20 cellular contexts compared by ENCODE assay signal in the genomic region with DNA sequence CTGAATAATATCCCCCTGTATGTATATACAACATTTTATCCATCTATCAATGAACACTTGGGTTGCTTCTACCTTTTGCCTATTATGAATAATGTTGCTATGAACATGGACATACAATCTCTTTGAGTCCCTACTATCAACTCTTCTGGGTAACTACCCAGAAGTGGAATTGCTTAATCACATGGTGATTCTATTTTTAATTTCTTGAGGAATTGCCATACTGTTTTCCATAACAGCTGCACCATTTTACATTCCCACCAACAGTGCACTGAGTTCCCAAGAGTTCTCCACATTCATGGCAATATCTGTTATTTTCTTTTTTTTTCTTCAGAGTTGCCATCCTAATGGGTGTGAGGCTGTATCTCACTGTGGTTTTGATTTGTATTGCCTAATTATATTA.
"Had no signal": no experiment of that assay in that cellular context is flagged by ENCODE, and none has a peak within 500 bp of the region (broad histone marks: within the 10 kb centered on the region; RNA-seq: fewer than 3 reads in every experiment).

No MANE protein-coding gene starts in this region.

- H3K27me3 ChIP-seq: breast epithelium, foreskin keratinocyte, tibial artery had no signal

- H3K27ac ChIP-seq: breast epithelium, foreskin keratinocyte had no signal

- H3K4me3 ChIP-seq: breast epithelium, tibial artery had no signal

- ATAC-seq: activated T-cell treated with anti-CD3 and anti-CD28 coated beads, Interleukin-2, amount 50 U/mL, for 72 hours; foreskin keratinocyte; stimulated activated naive CD8-positive, alpha-beta T cell treated with anti-CD3 and anti-CD28 coated beads, Interleukin-15, Interleukin-2, amounts not matched to agents 100 U/mL and 50 U/mL, for 24 hours had no signal

- H3K36me3 ChIP-seq: breast epithelium, tibial artery had no signal

- DNase-seq: activated CD4-positive, alpha-beta memory T cell treated with anti-CD3 and anti-CD28 coated beads for 36 hours; activated CD4-positive, alpha-beta T cell treated with anti-CD3 and anti-CD28 coated beads for 48 hours; activated effector memory CD4-positive, alpha-beta T cell treated with Interleukin-2 at 50 U/mL for 16 hours; activated naive CD4-positive, alpha-beta T cell treated with anti-CD3 and anti-CD28 coated beads for 36 hours; activated naive CD8-positive, alpha-beta T cell treated with anti-CD3 and anti-CD28 coated beads, Interleukin-2, amount 10 ng/mL, durations not matched to agents 7 days and 5 days; activated T-cell treated with anti-CD3 and anti-CD28 coated beads, Interleukin-2, amount 50 U/mL, for 72 hours; amniotic stem cell; cerebellar nuclear complex; effector CD4-positive, alpha-beta T cell; erythroblast; foreskin keratinocyte; hippocampal formation; kidney glomerular epithelial cell; midbrain; nephron progenitor cell; stimulated activated CD4-positive, alpha-beta T cell treated with anti-CD3 and anti-CD28 coated beads, Interleukin-12 subunit alpha, Interleukin-12 subunit beta, amount 100 ng/mL, for 4 hours; stimulated activated CD4-positive, alpha-beta T cell treated with anti-CD3 and anti-CD28 coated beads, Interleukin-4, amount 100 ng/mL, for 4 hours; stimulated activated naive CD8-positive, alpha-beta T cell treated with anti-CD3 and anti-CD28 coated beads, Interleukin-15, Interleukin-2, amounts not matched to agents 100 U/mL and 50 U/mL, for 24 hours; tibial artery had no signal

- H3K9me3 ChIP-seq: breast epithelium, tibial artery had no signal
